ENCODE assay signal across 8 cellular contexts in genomic region chr6:38702471-38703397, GRCh38.
DNase-seq lines count a peak whose midpoint lies in the region; ATAC-seq and TF ChIP-seq lines count a peak whose summit lies in the region.

Gene GLO1 (minus strand): TSS chr6:38703145. CDS start chr6:38703054, 91 bp downstream.

- DNase-seq in AG09319 (ENCODE audit: extremely low read depth, low read depth) (peak; percentile 97), NCI-H446 treated with DMSO at 0.1 percent for 48 hours (lab: John Stamatoyannopoulos, UW) (peak; percentile 98), cerebellar cortex (ENCODE audit: low spot score) (peak; percentile 99), iris pigment epithelial cell (ENCODE audit: low read depth) (peak; percentile 99)
- DNase-seq in stimulated activated CD4-positive, alpha-beta T cell treated with anti-CD3 and anti-CD28 coated beads, Interleukin-12 subunit alpha, Interleukin-12 subunit beta, amount 100 ng/mL, for 24 hours (ENCODE audit: low read depth in 2 of 2): peak; percentile 92 to 93

- TF ChIP-seq CTCF in AG09319 (IDR thresholded peaks at IDR 0.05; ENCODE audit: low read depth, low read length): no peak

- ATAC-seq in GM19035 (IDR thresholded peaks at IDR 0.05; ENCODE audit: unreplicated experiment) (peak; percentile 100), HG03354 (IDR thresholded peaks at IDR 0.05; ENCODE audit: poor library complexity, severe bottlenecking, unreplicated experiment) (peak; percentile 100)
- ATAC-seq in activated CD4-positive, CD25-positive, alpha-beta regulatory T cell treated with anti-CD3 and anti-CD28 coated beads, Interleukin-2, amount 50 U/mL, for 24 hours: peak; percentile 99 to 100

Comparison
In these comparisons a context has a peak if more than half of its experiments do, and no peak if none do; other contexts are left out.
1. Peak in every context shown above with its lines: DNase-seq and ATAC-seq.